1 cellular context compared by ENCODE assay signal in genomic region chr1:22025368-22026154, GRCh38.
TF ChIP-seq lines count a peak whose summit lies in the region.

No MANE protein-coding gene starts in this region.

TF ChIP-seq in HEK293, 187 proteins besides CTCF, POLR2A, EP300 and RAD21 (continued from another document):
- TF ChIP-seq ZNF488 (tag by site-specific recombination; IDR thresholded peaks at IDR 0.05) (no peak), ZNF292 (tag by site-specific recombination; IDR thresholded peaks at IDR 0.05; ENCODE audit: borderline replicate concordance, low read depth) (no peak), PRDM6 (tag by site-specific recombination; IDR thresholded peaks at IDR 0.05) (no peak), ZNF704 (tag by site-specific recombination; IDR thresholded peaks at IDR 0.05) (no peak), ZNF623 (tag by site-specific recombination; IDR thresholded peaks at IDR 0.05) (no peak), ZNF184 (tag by site-specific recombination; IDR thresholded peaks at IDR 0.05) (no peak), ZNF335 (tag by site-specific recombination; conservative IDR thresholded peaks at IDR 0.05) (peak; percentile 95), HOXD13 (CRISPR knock-in tag; IDR thresholded peaks at IDR 0.05; ENCODE audit: borderline replicate concordance) (0 out of 2 replicates have a peak, but pooled peaks have one; percentile 29)
- TF ChIP-seq, protein P1, sequence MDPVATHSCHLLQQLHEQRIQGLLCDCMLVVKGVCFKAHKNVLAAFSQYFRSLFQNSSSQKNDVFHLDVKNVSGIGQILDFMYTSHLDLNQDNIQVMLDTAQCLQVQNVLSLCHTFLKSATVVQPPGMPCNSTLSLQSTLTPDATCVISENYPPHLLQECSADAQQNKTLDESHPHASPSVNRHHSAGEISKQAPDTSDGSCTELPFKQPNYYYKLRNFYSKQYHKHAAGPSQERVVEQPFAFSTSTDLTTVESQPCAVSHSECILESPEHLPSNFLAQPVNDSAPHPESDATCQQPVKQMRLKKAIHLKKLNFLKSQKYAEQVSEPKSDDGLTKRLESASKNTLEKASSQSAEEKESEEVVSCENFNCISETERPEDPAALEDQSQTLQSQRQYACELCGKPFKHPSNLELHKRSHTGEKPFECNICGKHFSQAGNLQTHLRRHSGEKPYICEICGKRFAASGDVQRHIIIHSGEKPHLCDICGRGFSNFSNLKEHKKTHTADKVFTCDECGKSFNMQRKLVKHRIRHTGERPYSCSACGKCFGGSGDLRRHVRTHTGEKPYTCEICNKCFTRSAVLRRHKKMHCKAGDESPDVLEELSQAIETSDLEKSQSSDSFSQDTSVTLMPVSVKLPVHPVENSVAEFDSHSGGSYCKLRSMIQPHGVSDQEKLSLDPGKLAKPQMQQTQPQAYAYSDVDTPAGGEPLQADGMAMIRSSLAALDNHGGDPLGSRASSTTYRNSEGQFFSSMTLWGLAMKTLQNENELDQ (tag by site-specific recombination; IDR thresholded peaks at IDR 0.05; ENCODE audit: low read depth): no peak
- TF ChIP-seq, protein P2, sequence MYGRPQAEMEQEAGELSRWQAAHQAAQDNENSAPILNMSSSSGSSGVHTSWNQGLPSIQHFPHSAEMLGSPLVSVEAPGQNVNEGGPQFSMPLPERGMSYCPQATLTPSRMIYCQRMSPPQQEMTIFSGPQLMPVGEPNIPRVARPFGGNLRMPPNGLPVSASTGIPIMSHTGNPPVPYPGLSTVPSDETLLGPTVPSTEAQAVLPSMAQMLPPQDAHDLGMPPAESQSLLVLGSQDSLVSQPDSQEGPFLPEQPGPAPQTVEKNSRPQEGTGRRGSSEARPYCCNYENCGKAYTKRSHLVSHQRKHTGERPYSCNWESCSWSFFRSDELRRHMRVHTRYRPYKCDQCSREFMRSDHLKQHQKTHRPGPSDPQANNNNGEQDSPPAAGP (tag by site-specific recombination; IDR thresholded peaks at IDR 0.05): peak; percentile 43
- TF ChIP-seq, protein P3, sequence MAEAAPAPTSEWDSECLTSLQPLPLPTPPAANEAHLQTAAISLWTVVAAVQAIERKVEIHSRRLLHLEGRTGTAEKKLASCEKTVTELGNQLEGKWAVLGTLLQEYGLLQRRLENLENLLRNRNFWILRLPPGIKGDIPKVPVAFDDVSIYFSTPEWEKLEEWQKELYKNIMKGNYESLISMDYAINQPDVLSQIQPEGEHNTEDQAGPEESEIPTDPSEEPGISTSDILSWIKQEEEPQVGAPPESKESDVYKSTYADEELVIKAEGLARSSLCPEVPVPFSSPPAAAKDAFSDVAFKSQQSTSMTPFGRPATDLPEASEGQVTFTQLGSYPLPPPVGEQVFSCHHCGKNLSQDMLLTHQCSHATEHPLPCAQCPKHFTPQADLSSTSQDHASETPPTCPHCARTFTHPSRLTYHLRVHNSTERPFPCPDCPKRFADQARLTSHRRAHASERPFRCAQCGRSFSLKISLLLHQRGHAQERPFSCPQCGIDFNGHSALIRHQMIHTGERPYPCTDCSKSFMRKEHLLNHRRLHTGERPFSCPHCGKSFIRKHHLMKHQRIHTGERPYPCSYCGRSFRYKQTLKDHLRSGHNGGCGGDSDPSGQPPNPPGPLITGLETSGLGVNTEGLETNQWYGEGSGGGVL (tag by site-specific recombination; IDR thresholded peaks at IDR 0.05): peak; percentile 57; the same call in 1 of the 2 replicates
TF ChIP-seq in HEK293: peak in this region for 59.
